In genomic region chr3:48663489-48664312, GRCh38 we compare ENCODE assay signal across 8 cellular contexts. TPM values are rescaled to one million over a fixed set of nuclear protein-coding genes. Genes with fewer than 3 reads are reported as not detected.
A peak's percentile ranks its signal among the peaks of the same experiment; 100 is the strongest.
DNase-seq lines count a peak whose midpoint lies in the region; ATAC-seq, FAIRE-seq and TF ChIP-seq lines count a peak whose summit lies in the region.

No MANE protein-coding gene starts in this region.

- peak; percentile 87 for ATAC-seq in GM18870 (IDR thresholded peaks at IDR 0.05; ENCODE audit: unreplicated experiment)
- peak; percentile 86 for ATAC-seq in HG03108 (IDR thresholded peaks at IDR 0.05; ENCODE audit: unreplicated experiment)

- no peak for FAIRE-seq in kidney (lab: Jason Lieb, UNC)

- H3K9ac ChIP-seq in kidney (ENCODE audit: low read length in 2 of 2), result peak overlapping the region in 1 of 2 donors; percentile 80

- no peaks in the 10 kb centered on the region for H3K36me3 ChIP-seq in kidney (ENCODE audit: control insufficient read depth in 1 of 2, insufficient read depth in 2 of 2, low read length in 2 of 2)

- in situ Hi-C loops in ACHN (cut with HindIII; ENCODE audit: low pct_ligation_motif_present, low pct_unique_long_range_greater_than_20kb, low sequenced_read_pairs), result no loop called here

- peaks cover 3% of the 10 kb centered on the region for H3K36me3 Mint-ChIP-seq in chondrocyte (ENCODE audit: low read depth)

- peak overlapping the region; percentile 11 to 57 for H3K4me3 ChIP-seq in kidney (ENCODE audit: low read length in 2 of 2)

- peak; percentile 88 for TF ChIP-seq CTCF in chondrocyte (IDR thresholded peaks at IDR 0.05)
- TF ChIP-seq CTCF in kidney (IDR thresholded peaks at IDR 0.05; ENCODE audit: borderline replicate concordance, extremely low read depth, insufficient read depth), result peak; percentile 42

- H3K4me1 Mint-ChIP-seq in chondrocyte (ENCODE audit: low read depth), result peaks cover 19% of the 10 kb centered on the region

- H3K4me1 ChIP-seq in kidney (ENCODE audit: control insufficient read depth in 1 of 2, insufficient read depth in 1 of 2, low read depth in 1 of 2, low read length in 2 of 2), result peaks cover 0 to 9% of the 10 kb centered on the region in 2 donors

- H3K27me3 Mint-ChIP-seq in chondrocyte (ENCODE audit: low read depth), result no peaks in the 10 kb centered on the region

- H3K27ac Mint-ChIP-seq in chondrocyte (ENCODE audit: unreplicated experiment), result peak overlapping the region; percentile 99

- no peaks in the 10 kb centered on the region for H3K9me3 ChIP-seq in kidney (ENCODE audit: control insufficient read depth in 1 of 2, low read length in 2 of 2)

- H3K4me3 Mint-ChIP-seq in chondrocyte (ENCODE audit: unreplicated experiment), result peak overlapping the region; percentile 84

- H3K27ac ChIP-seq in kidney (ENCODE audit: low read depth in 2 of 2, low read length in 2 of 2), result peak overlapping the region; percentile 55 to 76

- intact Hi-C loops in kidney (cut with DNase I), result no loop called here

- H3K9me3 Mint-ChIP-seq in chondrocyte (ENCODE audit: low read depth), result peaks cover 4% of the 10 kb centered on the region

- DNase-seq in ACHN (peak; percentile 99), NCI-H345 (lab: John Stamatoyannopoulos, UW) (peak; percentile 95), chondrocyte (ENCODE audit: low spot score) (peak; percentile 99), kidney (peak; percentile 98)
- DNase-seq in activated CD4-positive, alpha-beta T cell treated with anti-CD3 and anti-CD28 coated beads for 1 hour, result peak; percentile 67
- DNase-seq in stimulated activated CD4-positive, alpha-beta T cell treated with anti-CD3 and anti-CD28 coated beads, Interleukin-15, amount 100 ng/mL, for 1 hour (ENCODE audit: low read depth in 1 of 2, low spot score in 1 of 2), result peak; percentile 66 to 75

RNA-seq across cellular contexts. Expression of gene CELSR3, which starts 1.0 kb away (rescaled TPM):
- total RNA-seq in chondrocyte, result 9.6 to 11.4 TPM (median 10.5 TPM) in 3 replicates
- total RNA-seq in kidney, result 2.0 TPM
- 0.17 TPM for polyA plus RNA-seq in kidney (ENCODE audit: insufficient read depth, low read depth, low replicate concordance)

RNA-seq across cellular contexts. Expression of gene NCKIPSD, which starts 22.0 kb away (rescaled TPM):
- total RNA-seq in chondrocyte (24.0 to 27.2 TPM (median 24.7 TPM) in 3 replicates), kidney (31.2 TPM)
- 24.0 TPM for polyA plus RNA-seq in kidney (ENCODE audit: insufficient read depth, low read depth, low replicate concordance)

RNA-seq across cellular contexts. Expression of gene SLC26A6, which starts 28.4 kb away (rescaled TPM):
- total RNA-seq in chondrocyte, result 66.8 to 70.5 TPM (median 69.3 TPM) in 3 replicates
- 15.4 TPM for total RNA-seq in kidney
- 20.6 TPM for polyA plus RNA-seq in kidney (ENCODE audit: insufficient read depth, low read depth, low replicate concordance)

RNA-seq across cellular contexts. Expression of gene TMEM89, which starts 42.1 kb away (rescaled TPM):
- 0.70 TPM in 1 of 3 replicates, not detected in the others for total RNA-seq in chondrocyte
- not detected for total RNA-seq in kidney
- not detected for polyA plus RNA-seq in kidney (ENCODE audit: insufficient read depth, low read depth, low replicate concordance)

RNA-seq across cellular contexts. Expression of gene IP6K2, which starts 53.3 kb away (rescaled TPM):
- 68.8 to 109 TPM (median 72.3 TPM) in 3 replicates for total RNA-seq in chondrocyte
- total RNA-seq in kidney, result 69.4 TPM
- polyA plus RNA-seq in kidney (ENCODE audit: insufficient read depth, low read depth, low replicate concordance), result 112 TPM

Comparison
In these comparisons a context has a peak if more than half of its experiments do, and no peak if none do; other contexts are left out.
1. Peak in every context shown above with its lines: DNase-seq, ATAC-seq, H3K4me3 ChIP-seq and H3K27ac ChIP-seq.